Comparison of ENCODE assay signal across 4 cellular contexts in the genomic region with DNA sequence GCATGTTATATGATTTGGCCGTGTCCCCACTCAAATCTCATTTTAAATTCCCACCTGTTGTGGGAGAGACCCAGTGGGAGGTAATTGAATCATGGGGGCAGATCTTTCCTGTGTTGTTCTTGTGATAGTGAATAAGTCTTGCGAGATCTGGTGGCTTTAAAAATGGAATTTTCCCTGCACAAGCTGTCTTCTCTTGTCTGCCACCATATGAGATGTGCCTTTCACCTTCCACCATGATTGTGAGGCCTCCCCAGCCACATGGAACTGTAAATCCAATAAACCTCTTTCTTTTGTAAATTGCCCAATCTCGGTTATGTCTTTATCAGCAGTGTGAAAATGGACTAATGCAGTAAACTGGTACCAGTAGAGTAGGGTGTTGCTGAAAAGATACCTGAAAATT.
DNase-seq lines count a peak whose midpoint lies in the region; ATAC-seq, FAIRE-seq and TF ChIP-seq lines count a peak whose summit lies in the region.
"Not testable (repeated sequence)": the region's sequence is repeated elsewhere in the genome, so short reads cannot be mapped to it uniquely, and the experiment has no call there.

No MANE protein-coding gene starts in this region.

- not testable (repeated sequence) for TF ChIP-seq EP300 in A549 (IDR thresholded peaks at IDR 0.05); HepG2 (IDR thresholded peaks at IDR 0.05; ENCODE audit: low read depth in 2 of 2, low read length in 2 of 2); HepG2 (CRISPR knock-in tag; IDR thresholded peaks at IDR 0.05; ENCODE audit: borderline replicate concordance)

- not testable (repeated sequence) for BruUV-seq in Caco-2 (replicated peaks; lab: Mats Ljungman, UMichigan); endothelial cell of umbilical vein (replicated peaks; lab: Mats Ljungman, UMichigan); HepG2 (replicated peaks; lab: Mats Ljungman, UMichigan)

- not testable (repeated sequence) for H4K20me1 ChIP-seq in endothelial cell of umbilical vein (replicated peaks; ENCODE audit: control insufficient read depth, extremely low read depth, insufficient read depth, low read length); HepG2 (ENCODE audit: insufficient read depth, low read length)

- not testable (repeated sequence) for H3K36me3 ChIP-seq in Caco-2 (ENCODE audit: control insufficient read depth, insufficient read depth, low read length); endothelial cell of umbilical vein (ENCODE audit: control insufficient read depth in 2 of 2, extremely low read depth in 1 of 2, insufficient read depth in 2 of 2, low read length in 2 of 2); HepG2 (replicated peaks in 1 of 2; ENCODE audit: control insufficient read depth in 1 of 2, insufficient read depth in 2 of 2, low read length in 2 of 2)

- H3K4me1 ChIP-seq in A549: peaks cover 31% of the 10 kb centered on the region
- H3K4me1 ChIP-seq in Caco-2: peaks cover 37% of the 10 kb centered on the region
- H3K4me1 ChIP-seq in endothelial cell of umbilical vein (ENCODE audit: control insufficient read depth, extremely low read depth, insufficient read depth, low read length): peaks cover 34% of the 10 kb centered on the region
- peaks cover 86% of the 10 kb centered on the region for H3K4me1 ChIP-seq in HepG2 (ENCODE audit: insufficient read depth, low read length)

- ATAC-seq in A549, HepG2: not testable (repeated sequence)

- TF ChIP-seq CTCF in A549 (IDR thresholded peaks at IDR 0.05); Caco-2 (IDR thresholded peaks at IDR 0.05; ENCODE audit: insufficient read depth in 1 of 2, low read depth in 1 of 2, low read length in 1 of 2, severe bottlenecking in 1 of 2, unreplicated experiment in 1 of 2); endothelial cell of umbilical vein (IDR thresholded peaks at IDR 0.05; ENCODE audit: extremely low read depth in 1 of 2, insufficient read depth in 1 of 2, low read depth in 1 of 2, low read length in 2 of 2); HepG2 (CRISPR knock-in tag; IDR thresholded peaks at IDR 0.05): not testable (repeated sequence)

- CTCF ChIA-PET in A549 (lab: Yijun Ruan, JAX) (interaction anchor here (0.7 kb wide), 2 partner anchors 648 to 938 kb away, joined by 3 read pairs; no protein-coding TSS in a partner anchor), Caco-2 (lab: Charles Lee) (interaction anchor here (0.6 kb wide), 1 partner anchor 944 kb away, joined by 6 read pairs; no protein-coding TSS in a partner anchor), endothelial cell of umbilical vein (lab: Charles Lee) (interaction anchor here (1.0 kb wide), 1 partner anchor 10 kb away, joined by 4 read pairs; no protein-coding TSS in a partner anchor)
- CTCF ChIA-PET in HepG2 (lab: Yijun Ruan, JAX; ENCODE audit: low intra/inter-chr PET ratio, low total read pairs): not testable (repeated sequence)

- FAIRE-seq in A549 (lab: Jason Lieb, UNC); HepG2 (lab: Jason Lieb, UNC): not testable (repeated sequence)
- peak; percentile 4 for FAIRE-seq in endothelial cell of umbilical vein (lab: Jason Lieb, UNC)

- peaks cover 45% of the 10 kb centered on the region for H3K9me3 ChIP-seq in A549
- peaks cover 42% of the 10 kb centered on the region for H3K9me3 ChIP-seq in Caco-2
- not testable (repeated sequence) for H3K9me3 ChIP-seq in endothelial cell of umbilical vein (replicated peaks; ENCODE audit: control insufficient read depth, insufficient read depth, low read length)
- H3K9me3 ChIP-seq in HepG2 (ENCODE audit: low read length): peaks cover 33% of the 10 kb centered on the region

- in situ Hi-C loops in HepG2 (cut with HindIII; ENCODE audit: extremely low pct_ligation_motif_present, low pct_unique_long_range_greater_than_20kb): not testable (repeated sequence)

- H3K4me1 Mint-ChIP-seq in Caco-2 (ENCODE audit: low read depth, unreplicated experiment): peaks cover 30% of the 10 kb centered on the region

- not testable (repeated sequence) for H3K79me2 ChIP-seq in endothelial cell of umbilical vein (ENCODE audit: control insufficient read depth, insufficient read depth, low read length); HepG2 (ENCODE audit: insufficient read depth, low read length)

- not testable (repeated sequence) for H3K27me3 Mint-ChIP-seq in Caco-2 (ENCODE audit: insufficient read depth, unreplicated experiment)

- dilution Hi-C loops in endothelial cell of umbilical vein (cut with MboI; ENCODE audit: extremely low pct_ligation_motif_present, low sequenced_read_pairs): not testable (repeated sequence)

- H3K36me3 Mint-ChIP-seq in Caco-2 (ENCODE audit: insufficient read depth, unreplicated experiment): peaks cover 28% of the 10 kb centered on the region

- not testable (repeated sequence) for H2AFZ ChIP-seq in endothelial cell of umbilical vein (ENCODE audit: low read depth, low read length); HepG2 (ENCODE audit: low read length)

- H3K27me3 ChIP-seq in Caco-2 (replicated peaks; ENCODE audit: control insufficient read depth, insufficient read depth, low read length); endothelial cell of umbilical vein (ENCODE audit: control insufficient read depth in 2 of 2, insufficient read depth in 2 of 2, low read length in 2 of 2); HepG2 (ENCODE audit: control insufficient read depth in 1 of 2, insufficient read depth in 2 of 2, low read length in 2 of 2): not testable (repeated sequence)

- not testable (repeated sequence) for H3K9me1 ChIP-seq in endothelial cell of umbilical vein (replicated peaks; ENCODE audit: control insufficient read depth, extremely low read depth, insufficient read depth, low read length)

- peak overlapping the region; percentile 55 for H3K27ac Mint-ChIP-seq in Caco-2 (ENCODE audit: unreplicated experiment)

- H3K27ac ChIP-seq in A549: peak overlapping the region in 1 of 2 experiments; percentile 34; a peak in 2 of 6 replicates
- not testable (repeated sequence) for H3K27ac ChIP-seq in endothelial cell of umbilical vein (ENCODE audit: insufficient read depth, low read depth, low read length); HepG2 (ENCODE audit: extremely low read length, insufficient read depth, low read length)

- not testable (repeated sequence) for H3K4me3 ChIP-seq in A549; Caco-2 (ENCODE audit: low read depth, low read length); endothelial cell of umbilical vein (replicated peaks in 1 of 3; ENCODE audit: insufficient read depth in 1 of 3, low read depth in 1 of 3, low read length in 3 of 3); HepG2 (replicated peaks in 1 of 3; ENCODE audit: insufficient read depth in 1 of 3, low read depth in 2 of 3, low read length in 3 of 3)

- TF ChIP-seq RAD21 in A549 (conservative IDR thresholded peaks at IDR 0.05 in 1 of 2, IDR thresholded peaks at IDR 0.05 in 1 of 2); HepG2 (CRISPR knock-in tag; IDR thresholded peaks at IDR 0.05): not testable (repeated sequence)

- H3K9me3 Mint-ChIP-seq in Caco-2 (ENCODE audit: unreplicated experiment): peaks cover 64% of the 10 kb centered on the region

- not testable (repeated sequence) for TF ChIP-seq POLR2A in A549 (IDR thresholded peaks at IDR 0.05; ENCODE audit: low read length); endothelial cell of umbilical vein (IDR thresholded peaks at IDR 0.05; ENCODE audit: low read depth, low read length); HepG2 (IDR thresholded peaks at IDR 0.05; ENCODE audit: insufficient read depth in 1 of 2, low read depth in 2 of 2, low read length in 2 of 2)

- not testable (repeated sequence) for H3K4me2 ChIP-seq in A549; endothelial cell of umbilical vein (ENCODE audit: insufficient read depth, low read length); HepG2 (ENCODE audit: low read depth, low read length)

- not testable (repeated sequence) for H3K4me3 Mint-ChIP-seq in Caco-2 (ENCODE audit: unreplicated experiment)

- not testable (repeated sequence) for DNase-seq in A549 (ENCODE audit: low read depth in 1 of 2, low spot score in 1 of 2); Caco-2; endothelial cell of umbilical vein (ENCODE audit: low read depth, low spot score); HepG2 (ENCODE audit: low spot score)

- WGBS in A549 (ENCODE audit: missing lambda C conversion rate): 80% methylated on average over 3 of the region's 3 CpGs
- WGBS in HepG2 (ENCODE audit: low lambda C conversion rate): 93% methylated on average over 3 of the region's 3 CpGs

- POLR2A ChIA-PET in A549 (lab: Yijun Ruan, JAX); Caco-2 (lab: Charles Lee); endothelial cell of umbilical vein (lab: Charles Lee): not testable (repeated sequence)
- POLR2A ChIA-PET in HepG2 (lab: Yijun Ruan, JAX): interaction anchor here (3.1 to 5.6 kb wide), 2 partner anchors 9 to 80 kb away, joined by 41 to 56 read pairs; no protein-coding TSS in a partner anchor

- intact Hi-C loops in Caco-2 (cut with micrococcal nuclease; ENCODE audit: unreplicated experiment) (loop anchor here (10.0 kb wide), 1 partner anchor 253 kb away; no protein-coding TSS in a partner anchor), HepG2 (cut with micrococcal nuclease; ENCODE audit: unreplicated experiment) (loop anchor here (10.0 kb wide), 3 partner anchors 173 to 1753 kb away; partner anchors contain the start of gene SNRPB2)
- intact Hi-C loops in endothelial cell of umbilical vein (cut with micrococcal nuclease): not testable (repeated sequence)

- H3K9ac ChIP-seq in endothelial cell of umbilical vein (replicated peaks; ENCODE audit: extremely low read depth, insufficient read depth, low read length); HepG2 (ENCODE audit: insufficient read depth, low read depth, low read length): not testable (repeated sequence)

TF ChIP-seq in A549, 52 proteins besides CTCF, POLR2A, EP300 and RAD21:
- peak; percentile 19 for TF ChIP-seq ZFP36 (IDR thresholded peaks at IDR 0.05; ENCODE audit: borderline replicate concordance, partially characterized antibody)

TF ChIP-seq in HepG2, 621 proteins besides CTCF, POLR2A, EP300 and RAD21:
- TF ChIP-seq ZNF766 (CRISPR knock-in tag; IDR thresholded peaks at IDR 0.05; ENCODE audit: borderline replicate concordance): 0 out of 2 replicates have a peak, but pooled peaks have one; percentile 43
- TF ChIP-seq ZNF430 (CRISPR knock-in tag; IDR thresholded peaks at IDR 0.05): peak; percentile 95; the same call in 1 of the 2 replicates
